Comparison of ENCODE assay signal across 1 cellular context in genomic region chr10:28679941-28680752, GRCh38.
TF ChIP-seq lines count a peak whose summit lies in the region.

No MANE protein-coding gene starts in this region.

TF ChIP-seq in SK-N-SH, 30 proteins besides CTCF, POLR2A, EP300 and RAD21 (continued from another document):
- TF ChIP-seq PBX3 (IDR thresholded peaks at IDR 0.05) (no peak), SMC3 (IDR thresholded peaks at IDR 0.05; ENCODE audit: low read depth, low read length) (no peak; the same call in 1 of the 2 replicates), TAF1 (IDR thresholded peaks at IDR 0.05; ENCODE audit: borderline replicate concordance, low read depth, low read length) (no peak), JUND (IDR thresholded peaks at IDR 0.05) (no peak), TEAD4 (IDR thresholded peaks at IDR 0.05; ENCODE audit: borderline replicate concordance, insufficient read depth) (no peak), USF1 (IDR thresholded peaks at IDR 0.05; ENCODE audit: borderline replicate concordance, low read depth) (no peak)
